ENCODE assay signal across 8 cellular contexts in the genomic region with DNA sequence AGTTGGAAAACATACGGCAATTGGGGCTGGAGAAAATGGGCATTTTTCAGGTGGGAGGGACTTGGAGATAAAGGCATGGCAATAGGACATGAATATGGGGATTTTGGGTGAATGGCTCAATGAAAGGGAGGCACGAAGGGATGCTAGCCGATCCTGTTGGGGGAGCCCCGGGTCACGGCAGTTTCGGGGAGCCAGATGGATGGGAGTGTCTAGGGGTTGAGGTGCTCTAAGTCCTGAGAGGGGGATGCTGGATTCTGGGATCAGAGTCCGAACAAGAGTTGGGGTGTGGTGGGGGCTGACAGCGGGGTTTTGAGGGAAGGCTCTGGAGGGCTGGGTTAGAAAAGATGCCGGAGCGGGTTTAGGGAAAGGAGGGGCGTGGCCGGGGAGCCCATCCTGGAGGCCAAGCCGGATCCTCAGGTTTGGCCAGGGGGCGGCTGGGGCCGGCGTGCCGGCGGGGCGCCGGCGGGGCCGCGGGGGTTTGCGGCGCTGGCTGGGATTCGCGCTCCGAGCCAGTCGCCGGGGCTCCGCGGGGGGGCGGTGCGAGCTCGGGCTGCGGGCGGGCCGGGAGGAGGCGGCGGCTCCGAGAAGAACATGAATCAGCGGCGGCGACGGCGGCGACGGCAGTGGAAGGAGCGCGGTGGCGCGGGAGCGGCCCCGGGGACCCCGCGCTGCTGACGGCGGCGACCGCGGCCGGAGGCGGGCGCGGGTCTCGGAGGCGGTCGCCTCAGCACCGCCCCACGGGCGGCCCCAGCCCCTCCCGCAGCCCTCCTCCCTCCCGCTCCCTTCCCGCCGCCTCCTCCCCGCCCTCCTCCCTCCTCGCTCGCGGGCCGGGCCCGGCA. TPM values are rescaled to one million over a fixed set of nuclear protein-coding genes. Genes with fewer than 3 reads are reported as not detected.
DNase-seq lines count a peak whose midpoint lies in the region; ATAC-seq and TF ChIP-seq lines count a peak whose summit lies in the region.

Gene TYRO3, plus strand, starts transcription at position 813 of the 839 bp plus-strand sequence. CDS start 46 bp downstream, outside the sequence.

- H3K9ac ChIP-seq in BLaER1: peak within 1 kb of the TSS; percentile 76

- peak; percentile 61 to 76 for ATAC-seq in right cardiac atrium
- ATAC-seq in upper lobe of left lung (ENCODE audit: low FRiP score in 2 of 2): peak in 1 of 2 donors; percentile 82
- no peak for ATAC-seq in GM21717 (IDR thresholded peaks at IDR 0.05; ENCODE audit: unreplicated experiment)

- intact Hi-C loops in adrenal gland (cut with DNase I) (loop anchor here in 1 of 2 donors (5.0 kb wide), 1 partner anchor 254 kb away; no protein-coding TSS in a partner anchor), right cardiac atrium (cut with DNase I) (no loop called here), prostate gland (cut with DNase I) (no loop called here)

- TF ChIP-seq CTCF in adrenal gland (IDR thresholded peaks at IDR 0.05) (no peak), prostate gland (IDR thresholded peaks at IDR 0.05) (peak in 1 of 4 experiments; percentile 5), upper lobe of left lung (IDR thresholded peaks at IDR 0.05) (peak in 1 of 6 experiments; percentile 14)

- no peak for TF ChIP-seq EP300 in upper lobe of left lung (IDR thresholded peaks at IDR 0.05)

- CTCF ChIA-PET in HEK293T (lab: Yijun Ruan, JAX): interaction anchor here (0.6 to 1.1 kb wide), 8 partner anchors 10 to 365 kb away, joined by 3 to 6 read pairs (median 3); partner anchors contain the start of genes MAPKBP1 and RPAP1

- DNase-seq in HEK293T (ENCODE audit: extremely low spot score): peak; percentile 71
- peak; percentile 52 to 74 (median 61) for DNase-seq in T-helper 1 cell
- peak in 6 of 7 donors; percentile 58 to 77 (median 68) for DNase-seq in adrenal gland
- DNase-seq in right cardiac atrium: peak; percentile 66 to 87 (median 84)
- peak; percentile 55 for DNase-seq in prostate gland (ENCODE audit: low spot score)
- peak; percentile 61 to 94 for DNase-seq in upper lobe of left lung

- TF ChIP-seq POLR2A in adrenal gland (IDR thresholded peaks at IDR 0.05): no peak
- peak; percentile 20 for TF ChIP-seq POLR2A in prostate gland (IDR thresholded peaks at IDR 0.05)
- TF ChIP-seq POLR2A in upper lobe of left lung (IDR thresholded peaks at IDR 0.05): peak in 1 of 4 donors; percentile 11

- H3K9me3 ChIP-seq in BLaER1 (no peaks in the 10 kb centered on the region), adrenal gland (replicated peaks in 1 of 3) (no peaks in the 10 kb centered on the region), right cardiac atrium (ENCODE audit: control insufficient read depth, low read length) (no peaks in the 10 kb centered on the region), prostate gland (no peaks in the 10 kb centered on the region), upper lobe of left lung (no peaks in the 10 kb centered on the region)

- peak within 1 kb of the TSS; percentile 71 for H3K4me3 ChIP-seq in BLaER1
- peak within 1 kb of the TSS in 3 of 4 donors; percentile 25 to 88 (median 59) for H3K4me3 ChIP-seq in adrenal gland
- peak within 1 kb of the TSS; percentile 94 for H3K4me3 ChIP-seq in right cardiac atrium (ENCODE audit: low read length)
- peak within 1 kb of the TSS; percentile 57 to 66 for H3K4me3 ChIP-seq in prostate gland
- H3K4me3 ChIP-seq in upper lobe of left lung: peak within 1 kb of the TSS; percentile 61 to 76 (median 68)

- WGBS in adrenal gland, 4 donors: 1 to 7% (median 2%) methylated on average over 12 to 77 of the region's 81 CpGs
- 1% methylated on average over 81 of the region's 81 CpGs for WGBS in right cardiac atrium
- under 1% methylated on average over 43 of the region's 81 CpGs for WGBS in prostate gland
- WGBS in upper lobe of left lung, 2 donors: 3% methylated on average over 29 to 35 of the region's 81 CpGs

- no peaks in the 10 kb centered on the region for H3K36me3 ChIP-seq in BLaER1
- no peaks in the 10 kb centered on the region for H3K36me3 ChIP-seq in adrenal gland (replicated peaks in 1 of 2)
- no peaks in the 10 kb centered on the region for H3K36me3 ChIP-seq in prostate gland
- no peaks in the 10 kb centered on the region for H3K36me3 ChIP-seq in upper lobe of left lung

- peaks cover 11% of the 10 kb centered on the region; the same call in 1 of the 2 replicates for H4K20me1 ChIP-seq in BLaER1

- H3K27me3 ChIP-seq in BLaER1 (peaks cover 15% of the 10 kb centered on the region), adrenal gland (no peaks in the 10 kb centered on the region), right cardiac atrium (ENCODE audit: control insufficient read depth, insufficient read depth) (no peaks in the 10 kb centered on the region), prostate gland (replicated peaks; ENCODE audit: insufficient read depth) (no peaks in the 10 kb centered on the region), upper lobe of left lung (peaks cover 0 to 2% (median 0%) of the 10 kb centered on the region in 4 donors)

- peak within 1 kb of the TSS; percentile 4; the same call in 1 of the 2 replicates for H3K27ac ChIP-seq in BLaER1
- H3K27ac ChIP-seq in adrenal gland: peak within 1 kb of the TSS in 3 of 5 donors; percentile 27 to 72 (median 39)
- peak within 1 kb of the TSS; percentile 20 for H3K27ac ChIP-seq in right cardiac atrium (ENCODE audit: low read length)
- H3K27ac ChIP-seq in prostate gland: peak within 1 kb of the TSS; percentile 32 to 39
- H3K27ac ChIP-seq in upper lobe of left lung: peak within 1 kb of the TSS in 3 of 4 donors; percentile 17 to 84 (median 31)

- H3K4me2 ChIP-seq in BLaER1: peak within 1 kb of the TSS; percentile 99

- POLR2A ChIA-PET in HEK293T (lab: Yijun Ruan, JAX): interaction anchor here (1.2 kb wide), 1 partner anchor 14 kb away, joined by 3 read pairs; no protein-coding TSS in a partner anchor

- H3K4me1 ChIP-seq in BLaER1 (peaks cover 58% of the 10 kb centered on the region), adrenal gland (replicated peaks in 1 of 2) (peaks cover 9 to 22% of the 10 kb centered on the region in 2 donors), right cardiac atrium (ENCODE audit: control insufficient read depth, insufficient read depth, low read length) (peaks cover 2% of the 10 kb centered on the region), prostate gland (replicated peaks) (no peaks in the 10 kb centered on the region), upper lobe of left lung (peaks cover 22 to 62% (median 39%) of the 10 kb centered on the region in 4 donors)

TF ChIP-seq in HEK293T, 16 proteins besides CTCF, POLR2A, EP300 and RAD21:
- TF ChIP-seq ELF4 (IDR thresholded peaks at IDR 0.05) (no peak), L3MBTL2 (conservative IDR thresholded peaks at IDR 0.05) (no peak), NFRKB (IDR thresholded peaks at IDR 0.05) (no peak), CTBP1 (IDR thresholded peaks at IDR 0.05; ENCODE audit: borderline replicate concordance) (no peak), BHLHE40 (IDR thresholded peaks at IDR 0.05; ENCODE audit: borderline replicate concordance) (no peak), PKNOX1 (IDR thresholded peaks at IDR 0.05) (no peak), FOXA1 (IDR thresholded peaks at IDR 0.05) (no peak)

RNA-seq across cellular contexts. Expression of gene TYRO3, which starts in this region (rescaled TPM):
- total RNA-seq in adrenal gland (10 to 100 TPM in 6 of 8 donors, 1 to 10 TPM in 2; 9.0 to 23.1 (median 16.9) TPM), right cardiac atrium (10 to 100 TPM in 1 of 4 donors, 1 to 10 TPM in 3; 5.4 to 11.3 (median 7.0) TPM), prostate gland (10 to 100 TPM in 1 of 2 donors, 1 to 10 TPM in 1; 5.2 to 99.6 TPM), upper lobe of left lung (10 to 100 TPM in 2 of 6 donors, 1 to 10 TPM in 4; 2.1 to 17.1 (median 9.0) TPM)
- polyA plus RNA-seq in adrenal gland (10 to 100 TPM in 2 of 3 donors, 1 to 10 TPM in 1; 8.8 to 19.0 (median 12.3) TPM), right cardiac atrium (6.8 TPM)
